Comparison of ENCODE assay signal across 13 cellular contexts in the genomic region with DNA sequence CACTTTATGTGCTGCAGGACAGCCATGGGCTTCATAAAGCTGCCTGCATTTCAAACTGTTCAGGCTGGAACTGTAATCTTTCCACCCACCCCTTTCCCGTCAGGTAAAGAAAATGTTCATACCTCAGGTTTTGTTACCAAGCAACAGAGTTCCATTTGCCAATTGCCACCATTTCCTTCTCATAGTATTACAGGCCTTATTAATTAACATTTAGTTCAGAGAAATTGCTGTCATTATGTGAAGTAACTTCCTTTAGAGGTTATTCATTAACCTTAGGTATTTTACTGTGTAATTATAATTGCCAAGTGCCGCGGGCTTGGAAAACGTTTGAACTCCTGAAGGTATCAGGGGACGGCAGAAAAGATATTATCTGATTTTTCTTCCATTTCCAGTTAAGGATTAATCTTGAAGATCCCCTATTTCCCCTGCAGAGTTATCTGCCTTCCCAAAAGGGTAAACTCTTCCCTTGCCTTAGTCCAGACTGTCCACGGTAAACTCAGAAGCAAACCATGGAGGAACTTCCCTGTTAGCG.
A peak's percentile ranks its signal among the peaks of the same experiment; 100 is the strongest.
DNase-seq lines count a peak whose midpoint lies in the region; ATAC-seq and TF ChIP-seq lines count a peak whose summit lies in the region.
"Had no signal": no experiment of that assay in that cellular context is flagged by ENCODE, and none has a peak within 500 bp of the region (broad histone marks: within the 10 kb centered on the region; RNA-seq: fewer than 3 reads in every experiment).

No MANE protein-coding gene starts in this region.

- H4K20me1 ChIP-seq in Karpas-422 (ENCODE audit: insufficient read depth, low read depth, low read length): no peaks in the 10 kb centered on the region

- H3K4me3 Mint-ChIP-seq in Calu3 (ENCODE audit: low read depth, unreplicated experiment) (peak overlapping the region; percentile 57), nephron (peak overlapping the region in 2 of 3 experiments; percentile 3 to 22)
- no peak overlapping the region for H3K4me3 Mint-ChIP-seq in activated CD4-positive, alpha-beta memory T cell treated with anti-CD3 and anti-CD28 coated beads, Interleukin-2, amount 10 ng/mL, durations not matched to agents 7 days and 5 days
- H3K4me3 Mint-ChIP-seq: T-helper 1 cell treated with Interleukin-12 subunit alpha and Interleukin-12 subunit beta and Interleukin-4 antibody, amounts not matched to agents 30 μg/mL and 1 μg/mL, for 36 hours had no signal

- whole genome bisulfite sequencing in heart right ventricle, 2 donors: 77% methylated on average over 7 of the region's 7 CpGs

- peaks cover 2% of the 10 kb centered on the region for H3K9me3 Mint-ChIP-seq in Calu3 (ENCODE audit: low read depth, unreplicated experiment)
- peaks cover 4% of the 10 kb centered on the region for H3K9me3 Mint-ChIP-seq in nephron
- H3K9me3 Mint-ChIP-seq in activated CD4-positive, alpha-beta memory T cell treated with anti-CD3 and anti-CD28 coated beads, Interleukin-2, amount 10 ng/mL, durations not matched to agents 7 days and 5 days: peaks cover 5% of the 10 kb centered on the region

- H3K36me3 ChIP-seq in Panc1 (ENCODE audit: control insufficient read depth, insufficient read depth, low read length) (no peaks in the 10 kb centered on the region), iPS-18a (ENCODE audit: control insufficient read depth, low read depth, low read length) (no peaks in the 10 kb centered on the region), heart right ventricle (no peaks in the 10 kb centered on the region), Karpas-422 (ENCODE audit: insufficient read depth, low read length) (no peaks in the 10 kb centered on the region)

- H3K36me3 Mint-ChIP-seq in Calu3 (ENCODE audit: insufficient read depth, unreplicated experiment) (peaks cover 23% of the 10 kb centered on the region), nephron (ENCODE audit: low read depth) (no peaks in the 10 kb centered on the region)
- peaks cover 2% of the 10 kb centered on the region for H3K36me3 Mint-ChIP-seq in activated CD4-positive, alpha-beta memory T cell treated with anti-CD3 and anti-CD28 coated beads, Interleukin-2, amount 10 ng/mL, durations not matched to agents 7 days and 5 days (ENCODE audit: low read depth)

- H3K4me1 Mint-ChIP-seq in Calu3 (ENCODE audit: low read depth, unreplicated experiment) (peaks cover 29% of the 10 kb centered on the region), nephron (peaks cover 37% of the 10 kb centered on the region)
- H3K4me1 Mint-ChIP-seq in activated CD4-positive, alpha-beta memory T cell treated with anti-CD3 and anti-CD28 coated beads, Interleukin-2, amount 10 ng/mL, durations not matched to agents 7 days and 5 days: no peaks in the 10 kb centered on the region

- ATAC-seq in Panc1: peak; percentile 52; the same call in 1 of the 2 replicates
- ATAC-seq in heart right ventricle: no peak
- no peak for ATAC-seq in HG03439 (IDR thresholded peaks at IDR 0.05; ENCODE audit: unreplicated experiment)

- BruUV-seq in Calu3 (replicated peaks; lab: Mats Ljungman, UMichigan) (no TSS peak), Panc1 (replicated peaks; lab: Mats Ljungman, UMichigan) (no TSS peak)

- no peaks in the 10 kb centered on the region for H3K9me2 ChIP-seq in Karpas-422 (replicated peaks; ENCODE audit: insufficient read depth, low read length)

- peaks cover 20% of the 10 kb centered on the region for H3K4me1 ChIP-seq in Panc1 (ENCODE audit: control insufficient read depth, insufficient read depth, low read length)
- peaks cover 29% of the 10 kb centered on the region for H3K4me1 ChIP-seq in iPS-18a (ENCODE audit: control insufficient read depth, low read depth, low read length)
- H3K4me1 ChIP-seq in heart right ventricle: peaks cover 0 to 11% (median 0%) of the 10 kb centered on the region in 9 donors
- no peaks in the 10 kb centered on the region for H3K4me1 ChIP-seq in Karpas-422 (ENCODE audit: low read length)

- peak overlapping the region; percentile 88 for H3K27ac ChIP-seq in Panc1 (ENCODE audit: low read length)
- peak overlapping the region; percentile 73 for H3K27ac ChIP-seq in iPS-18a (ENCODE audit: low read length)
- H3K27ac ChIP-seq in heart right ventricle: peak overlapping the region in 1 of 10 donors; percentile 9
- no peak overlapping the region for H3K27ac ChIP-seq in Karpas-422 (ENCODE audit: low read length)
- H3K27ac ChIP-seq: HL-60 had no signal

- H3K27ac Mint-ChIP-seq in Calu3 (ENCODE audit: unreplicated experiment) (peak overlapping the region; percentile 94), nephron (peak overlapping the region; percentile 89 to 96 (median 90))
- H3K27ac Mint-ChIP-seq in activated CD4-positive, alpha-beta memory T cell treated with anti-CD3 and anti-CD28 coated beads, Interleukin-2, amount 10 ng/mL, durations not matched to agents 7 days and 5 days: no peak overlapping the region
- H3K27ac Mint-ChIP-seq: T-helper 1 cell treated with Interleukin-12 subunit alpha and Interleukin-12 subunit beta and Interleukin-4 antibody, amounts not matched to agents 30 μg/mL and 1 μg/mL, for 36 hours had no signal

- no peak overlapping the region for H3K4me2 ChIP-seq in Karpas-422 (ENCODE audit: low read depth, low read length, poor library complexity, severe bottlenecking)

- no peaks in the 10 kb centered on the region for H3K27me3 Mint-ChIP-seq in Calu3 (ENCODE audit: unreplicated experiment)
- peaks cover 7% of the 10 kb centered on the region for H3K27me3 Mint-ChIP-seq in nephron (ENCODE audit: low read depth)
- no peaks in the 10 kb centered on the region for H3K27me3 Mint-ChIP-seq in activated CD4-positive, alpha-beta memory T cell treated with anti-CD3 and anti-CD28 coated beads, Interleukin-2, amount 10 ng/mL, durations not matched to agents 7 days and 5 days

- in situ Hi-C loops in Panc1 (cut with HindIII; ENCODE audit: low pct_unique_long_range_greater_than_20kb, low sequenced_read_pairs): no loop called here

- H3K4me3 ChIP-seq in Panc1 (ENCODE audit: low read depth in 2 of 2, low read length in 2 of 2) (no peak overlapping the region), iPS-18a (ENCODE audit: low read length) (peak overlapping the region; percentile 52), heart right ventricle (no peak overlapping the region), Karpas-422 (ENCODE audit: low read length) (no peak overlapping the region)

- peak; percentile 39 for DNase-seq in Calu3
- DNase-seq in Panc1 (ENCODE audit: low read depth, low spot score): no peak
- DNase-seq in heart right ventricle: no peak
- no peak for DNase-seq in activated CD4-positive, alpha-beta memory T cell treated with anti-CD3 and anti-CD28 coated beads, Interleukin-2, amount 10 ng/mL, durations not matched to agents 7 days and 5 days
- no peak for DNase-seq in Karpas-422
- DNase-seq: NCI-H2227 treated with DMSO at 0.1 percent for 48 hours, PC-9, posterior cingulate gyrus had no signal

- TF ChIP-seq CTCF in Calu3 (IDR thresholded peaks at IDR 0.05; ENCODE audit: unreplicated experiment) (no peak), Panc1 (IDR thresholded peaks at IDR 0.05) (no peak), nephron (IDR thresholded peaks at IDR 0.05; ENCODE audit: unreplicated experiment in 3 of 3) (no peak), heart right ventricle (IDR thresholded peaks at IDR 0.05) (no peak)

- no peak overlapping the region for H2AFZ ChIP-seq in Karpas-422 (ENCODE audit: low read length)

- no peaks in the 10 kb centered on the region for H3K27me3 ChIP-seq in Panc1 (ENCODE audit: control insufficient read depth, insufficient read depth, low read length)
- peaks cover 7% of the 10 kb centered on the region for H3K27me3 ChIP-seq in iPS-18a (ENCODE audit: control insufficient read depth, insufficient read depth, low read length)
- no peaks in the 10 kb centered on the region for H3K27me3 ChIP-seq in heart right ventricle
- H3K27me3 ChIP-seq in Karpas-422 (ENCODE audit: low read length): no peaks in the 10 kb centered on the region

- intact Hi-C loops in Calu3 (cut with micrococcal nuclease; ENCODE audit: unreplicated experiment) (loop anchor here (2.0 to 5.0 kb wide), 4 partner anchors 39 to 147 kb away; no protein-coding TSS in a partner anchor), Panc1 (cut with micrococcal nuclease; ENCODE audit: unreplicated experiment) (no loop called here), heart right ventricle (cut with DNase I) (no loop called here)

- POLR2A ChIA-PET in Panc1 (lab: Charles Lee): no interaction called here
- POLR2A ChIA-PET in activated CD4-positive, alpha-beta memory T cell treated with anti-CD3 and anti-CD28 coated beads, Interleukin-2, amount 10 ng/mL, durations not matched to agents 7 days and 5 days (lab: Charles Lee): no interaction called here

- H3K79me2 ChIP-seq in Karpas-422 (ENCODE audit: low read length): no peaks in the 10 kb centered on the region

- CTCF ChIA-PET in Calu3 (lab: Charles Lee): no interaction called here
- CTCF ChIA-PET in Panc1 (lab: Charles Lee): no interaction called here
- CTCF ChIA-PET in activated CD4-positive, alpha-beta memory T cell treated with anti-CD3 and anti-CD28 coated beads, Interleukin-2, amount 10 ng/mL, durations not matched to agents 7 days and 5 days (lab: Charles Lee): no interaction called here

- no peak overlapping the region for H3K9ac ChIP-seq in iPS-18a (ENCODE audit: low read length)
- no peak overlapping the region for H3K9ac ChIP-seq in Karpas-422 (ENCODE audit: low read length)

- H3K9me3 ChIP-seq in Panc1 (ENCODE audit: control insufficient read depth, insufficient read depth, low read depth, low read length) (no peaks in the 10 kb centered on the region), iPS-18a (ENCODE audit: control insufficient read depth, low read depth, low read length) (no peaks in the 10 kb centered on the region), heart right ventricle (peaks cover 0 to 12% (median 4%) of the 10 kb centered on the region in 11 donors), Karpas-422 (ENCODE audit: low read length) (no peaks in the 10 kb centered on the region)
